Comparison of ENCODE assay signal across 8 cellular contexts in the genomic region with DNA sequence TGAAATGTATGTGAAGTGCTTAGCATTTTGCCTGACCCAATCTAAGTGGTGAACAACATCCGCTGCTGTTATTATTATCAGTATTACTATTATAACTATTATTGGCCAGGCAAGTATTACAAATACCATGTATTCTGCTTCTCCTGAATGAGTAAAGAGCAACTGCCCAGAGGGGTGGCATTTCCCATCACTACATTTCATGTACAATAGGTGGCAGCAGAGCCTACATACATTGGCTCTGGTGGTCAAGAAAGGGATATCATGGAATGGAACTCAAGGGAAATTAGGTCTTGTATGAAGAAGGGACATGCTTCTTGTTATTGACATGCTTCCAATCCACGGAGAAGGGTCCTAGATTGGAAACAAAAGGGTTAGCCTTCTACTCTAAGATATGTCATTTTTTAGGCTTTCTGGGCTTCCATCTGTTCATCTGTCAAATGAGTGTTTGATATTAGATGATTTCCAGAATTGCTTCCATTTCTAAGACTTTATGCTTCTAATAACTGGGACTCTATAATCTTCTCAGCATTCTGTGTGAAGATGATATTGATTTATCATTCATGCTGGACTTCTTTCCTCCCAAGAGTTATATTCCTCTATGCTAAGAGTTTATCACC.
DNase-seq lines count a peak whose midpoint lies in the region; ATAC-seq and TF ChIP-seq lines count a peak whose summit lies in the region.

No MANE protein-coding gene starts in this region.

- no peak overlapping the region for H2AFZ ChIP-seq in smooth muscle cell (ENCODE audit: low read depth)

- no peak overlapping the region for H3K9ac ChIP-seq in smooth muscle cell (ENCODE audit: low read depth)

- H4K20me1 ChIP-seq in smooth muscle cell (ENCODE audit: low read depth), result no peaks in the 10 kb centered on the region

- H3K27me3 ChIP-seq in left ventricle myocardium inferior (ENCODE audit: low read depth), result no peaks in the 10 kb centered on the region
- no peaks in the 10 kb centered on the region for H3K27me3 ChIP-seq in smooth muscle cell (ENCODE audit: low read depth)

- no peaks in the 10 kb centered on the region for H3F3A ChIP-seq in smooth muscle cell (ENCODE audit: low read depth)

- no peaks in the 10 kb centered on the region for H3K36me3 ChIP-seq in left ventricle myocardium inferior
- H3K36me3 ChIP-seq in smooth muscle cell (ENCODE audit: low read depth), result no peaks in the 10 kb centered on the region

- intact Hi-C loops in left ventricle myocardium inferior (cut with micrococcal nuclease), result no loop called here

- peak; percentile 85 for TF ChIP-seq CTCF in VCaP (conservative IDR thresholded peaks at IDR 0.05)
- TF ChIP-seq CTCF in left ventricle myocardium inferior (IDR thresholded peaks at IDR 0.05; ENCODE audit: borderline replicate concordance), result peak; percentile 81
- peak; percentile 53 for TF ChIP-seq CTCF in smooth muscle cell (IDR thresholded peaks at IDR 0.05; ENCODE audit: borderline replicate concordance, insufficient read depth, poor library complexity, severe bottlenecking)

- no peaks in the 10 kb centered on the region for H3K9me3 ChIP-seq in left ventricle myocardium inferior (replicated peaks)
- no peaks in the 10 kb centered on the region for H3K9me3 ChIP-seq in smooth muscle cell (replicated peaks; ENCODE audit: low read depth)

- 59% methylated on average over 2 of the region's 2 CpGs for WGBS in smooth muscle cell (ENCODE audit: low lambda C conversion rate)

- H3K27ac ChIP-seq in VCaP (no peak overlapping the region; the same call in 1 of the 2 replicates), left ventricle myocardium inferior (replicated peaks) (no peak overlapping the region), smooth muscle cell (ENCODE audit: low read depth) (no peak overlapping the region)

- no peak for ATAC-seq in HG03025 (IDR thresholded peaks at IDR 0.05; ENCODE audit: low FRiP score, unreplicated experiment)

- no peaks in the 10 kb centered on the region for H3K4me1 ChIP-seq in left ventricle myocardium inferior
- H3K4me1 ChIP-seq in smooth muscle cell (ENCODE audit: low read depth), result no peaks in the 10 kb centered on the region

- no peak overlapping the region for H3K4me2 ChIP-seq in smooth muscle cell

- DNase-seq in ELF-1 (ENCODE audit: low read depth, low spot score), result peak; percentile 29
- peak; percentile 69 for DNase-seq in HCEC 1CT
- peak; percentile 30 for DNase-seq in NCI-H2029 treated with DMSO at 0.1 percent for 48 hours (lab: John Stamatoyannopoulos, UW)
- no peak for DNase-seq in left ventricle myocardium inferior
- no peak for DNase-seq in smooth muscle cell (lab: John Stamatoyannopoulos, UW; ENCODE audit: unreplicated experiment)
- DNase-seq in activated CD4-positive, alpha-beta T cell treated with anti-CD3 and anti-CD28 coated beads for 1 hour, result no peak

- no peaks in the 10 kb centered on the region for H3K79me2 ChIP-seq in smooth muscle cell (ENCODE audit: low read depth)

- no peak overlapping the region for H3K4me3 ChIP-seq in left ventricle myocardium inferior
- no peak overlapping the region for H3K4me3 ChIP-seq in smooth muscle cell

Comparison
In these comparisons a context has a peak if more than half of its experiments do, and no peak if none do; other contexts are left out.
1. DNase-seq: peak in ELF-1 (single experiment), HCEC 1CT (single experiment) and NCI-H2029 treated with DMSO at 0.1 percent for 48 hours (single experiment); none in left ventricle myocardium inferior (single experiment), smooth muscle cell (single experiment) and activated CD4-positive, alpha-beta T cell treated with anti-CD3 and anti-CD28 coated beads for 1 hour (single experiment).
2. Peak in every context shown above with its lines, with median percentiles within 50 percentile points of each other: CTCF ChIP-seq.